ENCODE assay signal across 36 cellular contexts in genomic region chr4:169645627-169646026, GRCh38.
"Had no signal": no experiment of that assay in that cellular context is flagged by ENCODE, and none has a peak within 500 bp of the region (broad histone marks: within the 10 kb centered on the region; RNA-seq: fewer than 3 reads in every experiment).

No MANE protein-coding gene starts in this region.

- H3K4me3 ChIP-seq: body of pancreas, breast epithelium, Peyer's patch had no signal

- ATAC-seq: activated T-helper 17 cell treated with anti-CD3 and anti-CD28 coated beads, Interleukin-2, amount 50 U/mL, for 72 hours; body of pancreas; PC-3 had no signal

- DNase-seq: activated B cell treated with CpG ODN at 0.5 μM for 24 hours; activated CD4-positive, alpha-beta memory T cell treated with anti-CD3 and anti-CD28 coated beads for 36 hours; activated CD4-positive, alpha-beta T cell treated with anti-CD3 and anti-CD28 coated beads for 4 hours; activated CD4-positive, alpha-beta T cell treated with anti-CD3 and anti-CD28 coated beads, Interleukin-2, amount 50 U/mL, for 1 hour; activated CD4-positive, CD25-positive, alpha-beta regulatory T cell treated with anti-CD3 and anti-CD28 coated beads, Interleukin-2, amount 50 U/mL, for 72 hours; activated CD8-positive, alpha-beta memory T cell treated with anti-CD3 and anti-CD28 coated beads, Interleukin-2, amount 50 U/mL, for 4 hours; activated effector memory CD4-positive, alpha-beta T cell treated with anti-CD3 and anti-CD28 coated beads, Interleukin-2, amount 50 U/mL, for 16 hours; activated naive CD4-positive, alpha-beta T cell; activated naive CD4-positive, alpha-beta T cell treated with anti-CD3 and anti-CD28 coated beads, Interleukin-2, amount 50 U/mL, for 16 hours; activated naive CD8-positive, alpha-beta T cell treated with anti-CD3 and anti-CD28 coated beads for 36 hours; activated T-cell treated with anti-CD3 and anti-CD28 coated beads for 4 hours; activated T-cell treated with anti-CD3 and anti-CD28 coated beads, Interleukin-2, amount 50 U/mL, for 48 hours; body of pancreas; MM.1S; MV-4-11; NCI-H1092; NCI-H1436 treated with DMSO at 0.1 percent for 48 hours; NCI-H1694 treated with DMSO at 0.1 percent for 48 hours; NCI-H2029; NCI-H2171; NCI-H510A; NCI-H526; NCI-H748 treated with DMSO at 0.1 percent for 48 hours; NK-92 treated with Interleukin-12 subunit alpha and Interleukin-12 subunit beta, amount 100 ng/mL, for 24 hours; PC-3; Peyer's patch; RPMI8226; SW 1271; T-helper 1 cell; T-helper 2 cell; T-helper 9 cell had no signal

- H3K9me3 ChIP-seq: body of pancreas, breast epithelium, Peyer's patch had no signal

- H3K36me3 ChIP-seq: breast epithelium had no signal

- H3K9ac ChIP-seq: KMS-11 had no signal

- H3K27ac ChIP-seq: breast epithelium, KMS-11, Peyer's patch, VCaP had no signal

- H3K27me3 ChIP-seq: body of pancreas, breast epithelium, Peyer's patch had no signal

- FAIRE-seq: astrocyte had no signal

- H3K4me1 ChIP-seq: breast epithelium had no signal
